ENCODE assay signal across 1 cellular context in the genomic region with DNA sequence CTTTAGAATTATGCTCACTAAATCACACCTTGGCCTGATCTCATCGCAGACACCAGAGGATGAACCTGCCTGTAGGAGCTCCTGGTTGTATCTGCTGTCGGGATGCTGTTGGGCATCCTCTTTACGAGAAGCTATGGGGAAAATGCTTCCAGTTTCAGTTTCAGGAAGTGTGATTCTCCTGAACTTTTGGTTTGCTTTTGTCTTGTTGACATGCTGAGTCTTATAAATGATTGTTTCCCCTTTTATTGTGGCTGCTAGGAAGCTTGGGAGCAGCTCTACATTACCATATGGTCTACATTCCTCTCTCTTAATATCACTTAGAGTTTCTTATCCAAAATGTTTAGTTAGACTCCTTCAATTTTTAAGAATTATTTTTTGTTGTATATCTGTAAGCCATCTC.
TF ChIP-seq lines count a peak whose summit lies in the region.

No MANE protein-coding gene starts in this region.

TF ChIP-seq in HepG2, 621 proteins besides CTCF, POLR2A, EP300 and RAD21 (continued from another document):
- TF ChIP-seq, protein P1, sequence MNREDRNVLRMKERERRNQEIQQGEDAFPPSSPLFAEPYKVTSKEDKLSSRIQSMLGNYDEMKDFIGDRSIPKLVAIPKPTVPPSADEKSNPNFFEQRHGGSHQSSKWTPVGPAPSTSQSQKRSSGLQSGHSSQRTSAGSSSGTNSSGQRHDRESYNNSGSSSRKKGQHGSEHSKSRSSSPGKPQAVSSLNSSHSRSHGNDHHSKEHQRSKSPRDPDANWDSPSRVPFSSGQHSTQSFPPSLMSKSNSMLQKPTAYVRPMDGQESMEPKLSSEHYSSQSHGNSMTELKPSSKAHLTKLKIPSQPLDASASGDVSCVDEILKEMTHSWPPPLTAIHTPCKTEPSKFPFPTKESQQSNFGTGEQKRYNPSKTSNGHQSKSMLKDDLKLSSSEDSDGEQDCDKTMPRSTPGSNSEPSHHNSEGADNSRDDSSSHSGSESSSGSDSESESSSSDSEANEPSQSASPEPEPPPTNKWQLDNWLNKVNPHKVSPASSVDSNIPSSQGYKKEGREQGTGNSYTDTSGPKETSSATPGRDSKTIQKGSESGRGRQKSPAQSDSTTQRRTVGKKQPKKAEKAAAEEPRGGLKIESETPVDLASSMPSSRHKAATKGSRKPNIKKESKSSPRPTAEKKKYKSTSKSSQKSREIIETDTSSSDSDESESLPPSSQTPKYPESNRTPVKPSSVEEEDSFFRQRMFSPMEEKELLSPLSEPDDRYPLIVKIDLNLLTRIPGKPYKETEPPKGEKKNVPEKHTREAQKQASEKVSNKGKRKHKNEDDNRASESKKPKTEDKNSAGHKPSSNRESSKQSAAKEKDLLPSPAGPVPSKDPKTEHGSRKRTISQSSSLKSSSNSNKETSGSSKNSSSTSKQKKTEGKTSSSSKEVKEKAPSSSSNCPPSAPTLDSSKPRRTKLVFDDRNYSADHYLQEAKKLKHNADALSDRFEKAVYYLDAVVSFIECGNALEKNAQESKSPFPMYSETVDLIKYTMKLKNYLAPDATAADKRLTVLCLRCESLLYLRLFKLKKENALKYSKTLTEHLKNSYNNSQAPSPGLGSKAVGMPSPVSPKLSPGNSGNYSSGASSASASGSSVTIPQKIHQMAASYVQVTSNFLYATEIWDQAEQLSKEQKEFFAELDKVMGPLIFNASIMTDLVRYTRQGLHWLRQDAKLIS (CRISPR knock-in tag; IDR thresholded peaks at IDR 0.05): no peak
- TF ChIP-seq ZNF773 (CRISPR knock-in tag; IDR thresholded peaks at IDR 0.05; ENCODE audit: borderline replicate concordance) (no peak), STAG1 (CRISPR knock-in tag; IDR thresholded peaks at IDR 0.05) (no peak), ZNF589 (CRISPR knock-in tag; conservative IDR thresholded peaks at IDR 0.05) (no peak), SMARCE1 (IDR thresholded peaks at IDR 0.05; ENCODE audit: borderline replicate concordance) (no peak), SMARCC2 (IDR thresholded peaks at IDR 0.05) (no peak), ARNT (IDR thresholded peaks at IDR 0.05) (no peak)
- TF ChIP-seq, protein P2, sequence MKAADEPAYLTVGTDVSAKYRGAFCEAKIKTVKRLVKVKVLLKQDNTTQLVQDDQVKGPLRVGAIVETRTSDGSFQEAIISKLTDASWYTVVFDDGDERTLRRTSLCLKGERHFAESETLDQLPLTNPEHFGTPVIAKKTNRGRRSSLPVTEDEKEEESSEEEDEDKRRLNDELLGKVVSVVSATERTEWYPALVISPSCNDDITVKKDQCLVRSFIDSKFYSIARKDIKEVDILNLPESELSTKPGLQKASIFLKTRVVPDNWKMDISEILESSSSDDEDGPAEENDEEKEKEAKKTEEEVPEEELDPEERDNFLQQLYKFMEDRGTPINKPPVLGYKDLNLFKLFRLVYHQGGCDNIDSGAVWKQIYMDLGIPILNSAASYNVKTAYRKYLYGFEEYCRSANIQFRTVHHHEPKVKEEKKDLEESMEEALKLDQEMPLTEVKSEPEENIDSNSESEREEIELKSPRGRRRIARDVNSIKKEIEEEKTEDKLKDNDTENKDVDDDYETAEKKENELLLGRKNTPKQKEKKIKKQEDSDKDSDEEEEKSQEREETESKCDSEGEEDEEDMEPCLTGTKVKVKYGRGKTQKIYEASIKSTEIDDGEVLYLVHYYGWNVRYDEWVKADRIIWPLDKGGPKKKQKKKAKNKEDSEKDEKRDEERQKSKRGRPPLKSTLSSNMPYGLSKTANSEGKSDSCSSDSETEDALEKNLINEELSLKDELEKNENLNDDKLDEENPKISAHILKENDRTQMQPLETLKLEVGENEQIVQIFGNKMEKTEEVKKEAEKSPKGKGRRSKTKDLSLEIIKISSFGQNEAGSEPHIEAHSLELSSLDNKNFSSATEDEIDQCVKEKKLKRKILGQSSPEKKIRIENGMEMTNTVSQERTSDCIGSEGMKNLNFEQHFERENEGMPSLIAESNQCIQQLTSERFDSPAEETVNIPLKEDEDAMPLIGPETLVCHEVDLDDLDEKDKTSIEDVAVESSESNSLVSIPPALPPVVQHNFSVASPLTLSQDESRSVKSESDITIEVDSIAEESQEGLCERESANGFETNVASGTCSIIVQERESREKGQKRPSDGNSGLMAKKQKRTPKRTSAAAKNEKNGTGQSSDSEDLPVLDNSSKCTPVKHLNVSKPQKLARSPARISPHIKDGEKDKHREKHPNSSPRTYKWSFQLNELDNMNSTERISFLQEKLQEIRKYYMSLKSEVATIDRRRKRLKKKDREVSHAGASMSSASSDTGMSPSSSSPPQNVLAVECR (CRISPR knock-in tag; IDR thresholded peaks at IDR 0.05; ENCODE audit: borderline replicate concordance): no peak
